In genomic region chr3:138222316-138222715, GRCh38 we compare ENCODE assay signal across 20 cellular contexts. TPM values are rescaled to one million over a fixed set of nuclear protein-coding genes. Genes with fewer than 3 reads are reported as not detected.
DNase-seq lines count a peak whose midpoint lies in the region; ATAC-seq, FAIRE-seq and TF ChIP-seq lines count a peak whose summit lies in the region.
"Had no signal": no experiment of that assay in that cellular context is flagged by ENCODE, and none has a peak within 500 bp of the region (broad histone marks: within the 10 kb centered on the region; RNA-seq: fewer than 3 reads in every experiment).

No MANE protein-coding gene starts in this region.

- no peak overlapping the region for H3K4me3 ChIP-seq in esophagus muscularis mucosa
- H3K4me3 ChIP-seq: colonic mucosa, lung, SK-N-MC had no signal

- no peak for FAIRE-seq in D721Med (lab: Jason Lieb, UNC)
- FAIRE-seq: urothelium cell line had no signal

- no peak for TF ChIP-seq POLR2A in esophagus muscularis mucosa (IDR thresholded peaks at IDR 0.05; ENCODE audit: low read depth)

- H3K4me1 Mint-ChIP-seq in stimulated activated naive CD8-positive, alpha-beta T cell treated with anti-CD3 and anti-CD28 coated beads, Interleukin-15, Interleukin-2, amounts not matched to agents 100 ng/mL and 50 ng/mL, for 24 hours (ENCODE audit: low read depth) = peaks cover 43% of the 10 kb centered on the region
- H3K4me1 Mint-ChIP-seq: nephron had no signal

- H3K36me3 ChIP-seq in esophagus muscularis mucosa = peaks cover 30 to 45% (median 38%) of the 10 kb centered on the region in 4 donors

- WGBS in esophagus muscularis mucosa = 41% methylated on average over 1 of the region's 1 CpG

- H3K36me3 Mint-ChIP-seq in stimulated activated naive CD8-positive, alpha-beta T cell treated with anti-CD3 and anti-CD28 coated beads, Interleukin-15, Interleukin-2, amounts not matched to agents 100 ng/mL and 50 ng/mL, for 24 hours (ENCODE audit: low read depth) = peaks cover 51% of the 10 kb centered on the region

- ATAC-seq in stimulated activated naive CD8-positive, alpha-beta T cell treated with anti-CD3 and anti-CD28 coated beads, Interleukin-15, Interleukin-2, amounts not matched to agents 100 U/mL and 50 U/mL, for 24 hours = no peak
- ATAC-seq in GM21825 (IDR thresholded peaks at IDR 0.05; ENCODE audit: unreplicated experiment) = no peak
- ATAC-seq in left colon = no peak

- peak overlapping the region; percentile 52 for H3K27ac Mint-ChIP-seq in stimulated activated naive CD8-positive, alpha-beta T cell treated with anti-CD3 and anti-CD28 coated beads, Interleukin-15, Interleukin-2, amounts not matched to agents 100 ng/mL and 50 ng/mL, for 24 hours
- H3K27ac Mint-ChIP-seq: H9, nephron had no signal

- H3K27me3 Mint-ChIP-seq in stimulated activated naive CD8-positive, alpha-beta T cell treated with anti-CD3 and anti-CD28 coated beads, Interleukin-15, Interleukin-2, amounts not matched to agents 100 ng/mL and 50 ng/mL, for 24 hours = no peaks in the 10 kb centered on the region
- H3K27me3 Mint-ChIP-seq: activated CD4-positive, alpha-beta memory T cell treated with anti-CD3 and anti-CD28 coated beads, Interleukin-2, amount 10 ng/mL, durations not matched to agents 7 days and 5 days had no signal

- H3K4me1 ChIP-seq in esophagus muscularis mucosa = peaks cover 9 to 62% (median 41%) of the 10 kb centered on the region in 4 donors
- H3K4me1 ChIP-seq: colonic mucosa had no signal

- no peaks in the 10 kb centered on the region for H3K27me3 ChIP-seq in esophagus muscularis mucosa
- H3K27me3 ChIP-seq: colonic mucosa had no signal

- peak overlapping the region in 3 of 4 donors; percentile 41 to 55 (median 46) for H3K27ac ChIP-seq in esophagus muscularis mucosa (replicated peaks in 1 of 4)
- H3K27ac ChIP-seq: colonic mucosa, epithelial cell of prostate, SK-N-MC had no signal

- H3K9me3 Mint-ChIP-seq in stimulated activated naive CD8-positive, alpha-beta T cell treated with anti-CD3 and anti-CD28 coated beads, Interleukin-15, Interleukin-2, amounts not matched to agents 100 ng/mL and 50 ng/mL, for 24 hours = no peaks in the 10 kb centered on the region
- H3K9me3 Mint-ChIP-seq: activated CD4-positive, alpha-beta memory T cell treated with anti-CD3 and anti-CD28 coated beads, Interleukin-2, amount 10 ng/mL, durations not matched to agents 7 days and 5 days; H9; nephron had no signal

- intact Hi-C loops in esophagus muscularis mucosa (cut with DNase I) (no loop called here), left colon (cut with DNase I, micrococcal nuclease) (no loop called here)

- DNase-seq in stimulated activated naive CD8-positive, alpha-beta T cell treated with anti-CD3 and anti-CD28 coated beads, Interleukin-15, Interleukin-2, amounts not matched to agents 100 U/mL and 50 U/mL, for 24 hours = no peak
- peak; percentile 77 for DNase-seq in SKM-1 treated with dmso at 0.1 percent for 144 hours (lab: John Stamatoyannopoulos, UW; ENCODE audit: unreplicated experiment)
- no peak for DNase-seq in esophagus muscularis mucosa (ENCODE audit: extremely low spot score)
- DNase-seq in DMS114 treated with DMSO at 0.1 percent for 48 hours (lab: John Stamatoyannopoulos, UW; ENCODE audit: unreplicated experiment) = no peak
- no peak for DNase-seq in left colon
- no peak for DNase-seq in D721Med (ENCODE audit: insufficient read length, low spot score)
- DNase-seq: activated CD4-positive, alpha-beta memory T cell treated with anti-CD3 and anti-CD28 coated beads, Interleukin-2, amount 10 ng/mL, durations not matched to agents 7 days and 5 days; activated effector memory CD4-positive, alpha-beta T cell treated with Interleukin-2 at 50 U/mL for 16 hours; Calu3; colonic mucosa; GDM1; H9; NCI-H2029 had no signal

- H3K4me3 Mint-ChIP-seq in stimulated activated naive CD8-positive, alpha-beta T cell treated with anti-CD3 and anti-CD28 coated beads, Interleukin-15, Interleukin-2, amounts not matched to agents 100 ng/mL and 50 ng/mL, for 24 hours = no peak overlapping the region
- H3K4me3 Mint-ChIP-seq: activated CD4-positive, alpha-beta memory T cell treated with anti-CD3 and anti-CD28 coated beads, Interleukin-2, amount 10 ng/mL, durations not matched to agents 7 days and 5 days; H9; nephron had no signal

- no peaks in the 10 kb centered on the region for H3K9me3 ChIP-seq in esophagus muscularis mucosa
- H3K9me3 ChIP-seq: colonic mucosa had no signal

- TF ChIP-seq CTCF in esophagus muscularis mucosa (IDR thresholded peaks at IDR 0.05) (no peak), D721Med (IDR thresholded peaks at IDR 0.05; ENCODE audit: insufficient read depth, missing control alignments) (no peak)

- TF ChIP-seq EP300 in esophagus muscularis mucosa (IDR thresholded peaks at IDR 0.05) = no peak

RNA-seq across cellular contexts. Expression of gene ARMC8, which starts 35.2 kb away (rescaled TPM):
- total RNA-seq in esophagus muscularis mucosa = 10 to 100 TPM; 79.3 to 93.0 (median 84.9) TPM
- 10 to 100 TPM; 37.5 to 40.7 TPM for total RNA-seq in left colon

RNA-seq across cellular contexts. Expression of gene DBR1, which starts 47.6 kb away (rescaled TPM):
- total RNA-seq in esophagus muscularis mucosa (10 to 100 TPM; 10.4 to 12.7 (median 11.7) TPM), left colon (10 to 100 TPM; 10.7 to 10.8 TPM)
